ENCODE assay signal across 8 cellular contexts in the genomic region with DNA sequence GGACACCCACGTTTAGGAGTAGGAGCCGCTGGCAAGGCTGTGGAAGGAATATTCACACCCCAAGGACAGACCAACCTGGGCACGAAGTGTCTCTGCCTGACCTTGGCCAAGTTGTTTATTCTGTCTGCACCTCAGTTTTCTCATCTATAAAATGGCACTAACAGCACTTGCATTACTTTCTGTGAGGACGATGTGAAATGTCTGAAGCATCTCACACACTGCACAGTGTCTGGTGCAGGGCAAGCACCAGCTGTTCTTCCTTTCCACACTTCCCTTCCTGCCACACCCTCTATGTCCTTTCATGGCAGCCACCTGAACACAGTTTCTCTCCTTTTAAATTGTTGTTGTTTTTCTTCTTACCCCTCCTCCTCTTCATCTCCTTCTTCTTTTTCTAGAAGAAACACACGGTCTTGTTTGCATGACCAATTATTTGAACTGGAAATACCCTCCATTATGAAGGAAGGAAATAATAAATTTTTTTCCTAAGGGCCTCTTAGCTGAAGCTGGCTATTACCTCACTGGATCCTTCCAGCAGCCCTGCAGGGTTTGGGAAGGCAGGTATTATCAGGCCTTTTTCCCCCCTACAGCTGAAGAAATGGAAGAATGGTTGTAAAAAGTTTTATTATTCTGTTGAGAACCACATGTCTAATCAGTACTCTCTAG. TPM values are rescaled to one million over a fixed set of nuclear protein-coding genes. Genes with fewer than 3 reads are reported as not detected.
DNase-seq lines count a peak whose midpoint lies in the region; ATAC-seq, FAIRE-seq and TF ChIP-seq lines count a peak whose summit lies in the region.

No MANE protein-coding gene starts in this region.

- in situ Hi-C loops in GM12878 (cut with MboI): no loop called here

- DNase-seq in stimulated activated naive CD8-positive, alpha-beta T cell treated with anti-CD3 and anti-CD28 coated beads, Interleukin-15, Interleukin-2, amounts not matched to agents 100 U/mL and 50 U/mL, for 24 hours: no peak
- DNase-seq in GM12878 (ENCODE audit: low read depth, low spot score): peak; percentile 24
- DNase-seq in prostate gland (ENCODE audit: low spot score): no peak
- DNase-seq in NCI-H1048 (lab: John Stamatoyannopoulos, UW): no peak
- no peak for DNase-seq in UCSD-AML1 (lab: John Stamatoyannopoulos, UW; ENCODE audit: unreplicated experiment)

- intact Hi-C loops in GM12878 (cut with micrococcal nuclease; ENCODE audit: unreplicated experiment) (loop anchor here (2.0 kb wide), 2 partner anchors 54 to 142 kb away; no protein-coding TSS in a partner anchor), prostate gland (cut with DNase I) (loop anchor here (5.0 kb wide), 1 partner anchor 116 kb away; a partner anchor contains a TSS)

- POLR2A ChIA-PET in GM12878 (lab: Charles Lee): interaction anchor here (0.8 to 11.1 kb wide), 7 partner anchors 39 to 126 kb away, joined by 3 to 112 read pairs (median 4); a partner anchor contains a TSS

- RAD21 ChIA-PET in GM12878 (lab: Charles Lee; ENCODE audit: unreplicated experiment): interaction anchor here (0.8 to 15.2 kb wide), 13 partner anchors 10 to 157 kb away, joined by 3 to 273 read pairs (median 5); a partner anchor contains a TSS

- H3K27ac Mint-ChIP-seq in stimulated activated naive CD8-positive, alpha-beta T cell treated with anti-CD3 and anti-CD28 coated beads, Interleukin-15, Interleukin-2, amounts not matched to agents 100 ng/mL and 50 ng/mL, for 24 hours: peak overlapping the region; percentile 99
- H3K27ac Mint-ChIP-seq in IgD-negative memory B cell: peak overlapping the region; percentile 96 to 100 (median 98)

- ATAC-seq in stimulated activated naive CD8-positive, alpha-beta T cell treated with anti-CD3 and anti-CD28 coated beads, Interleukin-15, Interleukin-2, amounts not matched to agents 100 U/mL and 50 U/mL, for 24 hours: no peak
- ATAC-seq in GM12878: peak; percentile 46
- ATAC-seq in HG03469 (IDR thresholded peaks at IDR 0.05; ENCODE audit: unreplicated experiment): no peak

- H2AFZ ChIP-seq in GM12878 (ENCODE audit: control insufficient read depth, low read depth, low read length): no peak overlapping the region; the same call in 1 of the 2 replicates

- peaks cover 3% of the 10 kb centered on the region for H3K27me3 Mint-ChIP-seq in stimulated activated naive CD8-positive, alpha-beta T cell treated with anti-CD3 and anti-CD28 coated beads, Interleukin-15, Interleukin-2, amounts not matched to agents 100 ng/mL and 50 ng/mL, for 24 hours
- H3K27me3 Mint-ChIP-seq in IgD-negative memory B cell: no peaks in the 10 kb centered on the region

- TF ChIP-seq POLR2A in GM12878 (IDR thresholded peaks at IDR 0.05; ENCODE audit: low read depth, low read length): 0 out of 2 replicates have a peak, but pooled peaks have one; percentile 9
- TF ChIP-seq POLR2A in prostate gland (IDR thresholded peaks at IDR 0.05): no peak

- H3K4me1 ChIP-seq in GM12878 (ENCODE audit: control insufficient read depth, insufficient read depth, low read length) (peaks cover 61% of the 10 kb centered on the region), prostate gland (replicated peaks) (peaks cover 25% of the 10 kb centered on the region)

- H3K36me3 ChIP-seq in GM12878 (ENCODE audit: control insufficient read depth in 2 of 2, insufficient read depth in 2 of 2, low read length in 1 of 2) (no peaks in the 10 kb centered on the region), prostate gland (no peaks in the 10 kb centered on the region)

- WGBS in GM12878 (ENCODE audit: insufficient coverage, insufficient replicate concordance, low lambda C conversion rate, missing lambda C conversion rate): 10% methylated on average over 5 of the region's 5 CpGs
- WGBS in prostate gland: 27% methylated on average over 5 of the region's 5 CpGs

- H3K27me3 ChIP-seq in GM12878 (replicated peaks in 1 of 2; ENCODE audit: control insufficient read depth in 2 of 2, insufficient read depth in 2 of 2, low read length in 1 of 2): no peaks in the 10 kb centered on the region
- H3K27me3 ChIP-seq in prostate gland (replicated peaks; ENCODE audit: insufficient read depth): no peaks in the 10 kb centered on the region

- H3K9ac ChIP-seq in GM12878 (ENCODE audit: control insufficient read depth, insufficient read depth, low read length): 0 out of 2 replicates have a peak overlapping the region, but pooled peaks have one; percentile 32

- no TSS peak for BruUV-seq in GM12878 (replicated peaks; lab: Mats Ljungman, UMichigan)

- TF ChIP-seq CTCF in GM12878 (IDR thresholded peaks at IDR 0.05 in 2 of 3, conservative IDR thresholded peaks at IDR 0.05 in 1 of 3; ENCODE audit: control insufficient read depth in 2 of 3, extremely low read depth in 1 of 3, insufficient read depth in 1 of 3, low read depth in 3 of 3, low read length in 3 of 3) (no peak), prostate gland (IDR thresholded peaks at IDR 0.05) (no peak)

- no peaks in the 10 kb centered on the region for H3K9me3 Mint-ChIP-seq in stimulated activated naive CD8-positive, alpha-beta T cell treated with anti-CD3 and anti-CD28 coated beads, Interleukin-15, Interleukin-2, amounts not matched to agents 100 ng/mL and 50 ng/mL, for 24 hours
- H3K9me3 Mint-ChIP-seq in IgD-negative memory B cell: no peaks in the 10 kb centered on the region

- TF ChIP-seq EP300 in GM12878 (IDR thresholded peaks at IDR 0.05; ENCODE audit: borderline replicate concordance in 1 of 2, control insufficient read depth in 1 of 2, low read depth in 2 of 2, low read length in 2 of 2): 0 out of 4 replicates have a peak, but pooled peaks of 1 of the 2 experiments have one; percentile 4

- H3K4me3 ChIP-seq in GM12878: peak overlapping the region; percentile 36
- no peak overlapping the region for H3K4me3 ChIP-seq in prostate gland

- H3K27ac ChIP-seq in GM12878 (ENCODE audit: control insufficient read depth, insufficient read depth) (peak overlapping the region; percentile 87), prostate gland (peak overlapping the region; percentile 44 to 89)

- H3K4me2 ChIP-seq in GM12878 (ENCODE audit: control insufficient read depth, insufficient read depth): peak overlapping the region; percentile 81

- H3K9me3 ChIP-seq in GM12878 (replicated peaks; ENCODE audit: control insufficient read depth, insufficient read depth, low read length) (no peaks in the 10 kb centered on the region), prostate gland (no peaks in the 10 kb centered on the region)

- no peaks in the 10 kb centered on the region for H3K79me2 ChIP-seq in GM12878 (ENCODE audit: control insufficient read depth, insufficient read depth, low read length)

- no peak for TF ChIP-seq RAD21 in GM12878 (IDR thresholded peaks at IDR 0.05; ENCODE audit: insufficient read depth, low read depth, low read length)

- CTCF ChIA-PET in GM12878 (lab: Yijun Ruan, JAX): interaction anchor here (0.6 to 5.8 kb wide), 12 partner anchors 51 to 141 kb away, joined by 3 to 131 read pairs (median 6); a partner anchor contains a TSS

- SMC1A ChIA-PET in GM12878 (lab: Charles Lee; ENCODE audit: uncharacterized antibody, unreplicated experiment): interaction anchor here (0.8 to 17.5 kb wide), 13 partner anchors 12 to 142 kb away, joined by 3 to 416 read pairs (median 4); a partner anchor contains a TSS

- no peaks in the 10 kb centered on the region for H4K20me1 ChIP-seq in GM12878 (ENCODE audit: control insufficient read depth, insufficient read depth)

- FAIRE-seq in GM12878 (lab: Jason Lieb, UNC): peak; percentile 56

- H3K4me3 Mint-ChIP-seq in stimulated activated naive CD8-positive, alpha-beta T cell treated with anti-CD3 and anti-CD28 coated beads, Interleukin-15, Interleukin-2, amounts not matched to agents 100 ng/mL and 50 ng/mL, for 24 hours: peak overlapping the region; percentile 81
- peak overlapping the region; percentile 77 to 85 (median 80) for H3K4me3 Mint-ChIP-seq in IgD-negative memory B cell

- no peaks in the 10 kb centered on the region for H3K36me3 Mint-ChIP-seq in stimulated activated naive CD8-positive, alpha-beta T cell treated with anti-CD3 and anti-CD28 coated beads, Interleukin-15, Interleukin-2, amounts not matched to agents 100 ng/mL and 50 ng/mL, for 24 hours (ENCODE audit: low read depth)
- H3K36me3 Mint-ChIP-seq in IgD-negative memory B cell: no peaks in the 10 kb centered on the region

- H3K4me1 Mint-ChIP-seq in stimulated activated naive CD8-positive, alpha-beta T cell treated with anti-CD3 and anti-CD28 coated beads, Interleukin-15, Interleukin-2, amounts not matched to agents 100 ng/mL and 50 ng/mL, for 24 hours (ENCODE audit: low read depth): peaks cover 71% of the 10 kb centered on the region
- H3K4me1 Mint-ChIP-seq in IgD-negative memory B cell: peaks cover 39 to 55% (median 45%) of the 10 kb centered on the region in 3 donors

RNA-seq across cellular contexts. Expression of a gene that starts 42.9 kb away (rescaled TPM):
- 18.3 TPM for polyA plus RNA-seq in IgD-negative memory B cell
- 4.7 and 5.1 TPM in 2 replicates for total RNA-seq in GM12878 (2013; cell fraction: nucleolus; rRNA removed)
- total RNA-seq in GM12878 (2014; rRNA removed): 20.3 and 24.3 TPM in 2 replicates
- 11.6 and 12.0 TPM in 2 replicates for total RNA-seq in GM12878 (2014; rRNA removed; fragmentation: Illumina TruSeq; extraction: Trizol)
- 8.7 and 9.6 TPM in 2 replicates for total RNA-seq in GM12878 (2021)
- polyA plus RNA-seq in GM12878 (2011; ENCODE audit: low read depth): 6.3 TPM
- polyA plus RNA-seq in GM12878 (2011; rRNA removed): 28.1 and 34.9 TPM in 2 replicates
- 20.5 and 20.8 TPM in 2 replicates for polyA plus RNA-seq in GM12878 (2011; cell fraction: cytosol; rRNA removed)
- 8.0 and 8.9 TPM in 2 replicates for polyA plus RNA-seq in GM12878 (2011; cell fraction: nucleus; rRNA removed)
- 8.8 and 13.4 TPM in 2 replicates for polyA plus RNA-seq in GM12878 (2012)
- 12.8 and 15.5 TPM in 2 replicates for polyA plus RNA-seq in GM12878 (2014; fragmentation: Illumina TruSeq; extraction: Trizol)
- polyA plus RNA-seq in GM12878 (2014; fragmentation: Nextera tagmentation; extraction: Ambion mirVana): 1 to 10 TPM; 1.6 to 7.7 TPM
- polyA plus RNA-seq in GM12878 (2014; rRNA removed): 17.8 and 20.5 TPM in 2 replicates
- polyA plus RNA-seq in GM12878 (2016; fragmentation: Nextera tagmentation; extraction: Ambion mirVana): 10 to 100 TPM; 17.5 to 18.8 TPM
- polyA minus RNA-seq in GM12878 (2011; rRNA and poly(A)+ RNA removed): 7.7 and 13.5 TPM in 2 replicates
- 2.9 and 3.3 TPM in 2 replicates for polyA minus RNA-seq in GM12878 (2011; cell fraction: cytosol; rRNA and poly(A)+ RNA removed)
- polyA minus RNA-seq in GM12878 (2011; cell fraction: nucleus; rRNA and poly(A)+ RNA removed): 3.9 and 5.7 TPM in 2 replicates
- 10 to 100 TPM in 1 of 2 donors, 1 to 10 TPM in 1; 8.0 to 15.0 TPM for total RNA-seq in prostate gland

RNA-seq across cellular contexts. Expression of a gene that starts 51.9 kb away (rescaled TPM):
- polyA plus RNA-seq in IgD-negative memory B cell: 44.6 TPM
- 60.6 and 61.3 TPM in 2 replicates for total RNA-seq in GM12878 (2013; cell fraction: nucleolus; rRNA removed)
- total RNA-seq in GM12878 (2014; rRNA removed): 65.8 and 73.1 TPM in 2 replicates
- total RNA-seq in GM12878 (2014; rRNA removed; fragmentation: Illumina TruSeq; extraction: Trizol): 42.5 and 44.9 TPM in 2 replicates
- 98.2 and 99.5 TPM in 2 replicates for total RNA-seq in GM12878 (2021)
- 43.7 TPM for polyA plus RNA-seq in GM12878 (2011; ENCODE audit: low read depth)
- polyA plus RNA-seq in GM12878 (2011; rRNA removed): 55.8 and 82.2 TPM in 2 replicates
- 107 and 130 TPM in 2 replicates for polyA plus RNA-seq in GM12878 (2011; cell fraction: cytosol; rRNA removed)
- polyA plus RNA-seq in GM12878 (2011; cell fraction: nucleus; rRNA removed): 96.3 and 105 TPM in 2 replicates
- 55.5 and 61.5 TPM in 2 replicates for polyA plus RNA-seq in GM12878 (2012)
- 60.8 and 79.9 TPM in 2 replicates for polyA plus RNA-seq in GM12878 (2014; fragmentation: Illumina TruSeq; extraction: Trizol)
- polyA plus RNA-seq in GM12878 (2014; fragmentation: Nextera tagmentation; extraction: Ambion mirVana): 10 to 100 TPM; 17.3 to 19.0 TPM
- polyA plus RNA-seq in GM12878 (2014; rRNA removed): 72.6 and 76.7 TPM in 2 replicates
- polyA plus RNA-seq in GM12878 (2016; fragmentation: Nextera tagmentation; extraction: Ambion mirVana): 10 to 100 TPM; 33.0 to 40.7 TPM
- polyA minus RNA-seq in GM12878 (2011; rRNA and poly(A)+ RNA removed): 87.3 and 116 TPM in 2 replicates
- 35.7 and 38.5 TPM in 2 replicates for polyA minus RNA-seq in GM12878 (2011; cell fraction: cytosol; rRNA and poly(A)+ RNA removed)
- polyA minus RNA-seq in GM12878 (2011; cell fraction: nucleus; rRNA and poly(A)+ RNA removed): 43.9 and 46.0 TPM in 2 replicates
- 100 to 1,000 TPM in 1 of 2 donors, 10 to 100 TPM in 1; 99.2 to 159 TPM for total RNA-seq in prostate gland
